ENCODE assay signal across 24 cellular contexts in genomic region chr2:43642363-43642762, GRCh38. TPM values are rescaled to one million over a fixed set of nuclear protein-coding genes. Genes with fewer than 3 reads are reported as not detected.
"Had no signal": no experiment of that assay in that cellular context is flagged by ENCODE, and none has a peak within 500 bp of the region (broad histone marks: within the 10 kb centered on the region; RNA-seq: fewer than 3 reads in every experiment).

No MANE protein-coding gene starts in this region.

- H3K9me3 ChIP-seq: ovary, sigmoid colon, stomach had no signal

- H3K4me3 Mint-ChIP-seq: endodermal cell; natural killer cell treated with Interleukin-12 subunit alpha and Interleukin-12 subunit beta and Interleukin-15 and Interleukin-18, amount 100 ng/mL, for 72 hours; neural progenitor cell had no signal

- DNase-seq: dermis blood vessel endothelial cell; effector CD4-positive, alpha-beta T cell; endodermal cell; erythroblast; foreskin keratinocyte; kidney; left cardiac atrium; left ventricle myocardium inferior; mesenchymal stem cell; midbrain; nucleus accumbens; ovary; sigmoid colon; stimulated activated CD4-positive, alpha-beta T cell treated with anti-CD3 and anti-CD28 coated beads, Interleukin-2, amount 100 ng/mL, for 24 hours; stimulated activated CD4-positive, alpha-beta T cell treated with anti-CD3 and anti-CD28 coated beads, Interleukin-4, amount 100 ng/mL, for 4 hours; stimulated activated naive CD4-positive, alpha-beta T cell; stomach; substantia nigra; trophoblast cell had no signal

- H3K36me3 Mint-ChIP-seq: natural killer cell treated with Interleukin-12 subunit alpha and Interleukin-12 subunit beta and Interleukin-15 and Interleukin-18, amount 100 ng/mL, for 72 hours; neural progenitor cell had no signal

- H3K27ac ChIP-seq: foreskin keratinocyte, hepatocyte, left ventricle myocardium inferior, neural progenitor cell, ovary, right atrium auricular region, sigmoid colon, skin epidermis, stomach had no signal

- H3K27me3 ChIP-seq: foreskin keratinocyte, hepatocyte, ovary, right atrium auricular region, sigmoid colon had no signal

- ATAC-seq: foreskin keratinocyte; left cardiac atrium; natural killer cell treated with Interleukin-12 subunit alpha and Interleukin-12 subunit beta and Interleukin-15 and Interleukin-18, amount 100 ng/mL, for 72 hours had no signal

- H3K27ac Mint-ChIP-seq: endodermal cell; natural killer cell treated with Interleukin-12 subunit alpha and Interleukin-12 subunit beta and Interleukin-15 and Interleukin-18, amount 100 ng/mL, for 72 hours; neural progenitor cell had no signal

- H3K9me3 Mint-ChIP-seq: natural killer cell treated with Interleukin-12 subunit alpha and Interleukin-12 subunit beta and Interleukin-15 and Interleukin-18, amount 100 ng/mL, for 72 hours had no signal

RNA-seq across cellular contexts. Expression of gene C1GALT1C1L, which starts 33.9 kb away (rescaled TPM):
- total RNA-seq: endodermal cell; natural killer cell treated with Interleukin-12 subunit alpha and Interleukin-12 subunit beta and Interleukin-15 and Interleukin-18, amount 100 ng/mL, for 72 hours had no signal
